In genomic region chr4:4492161-4492847, GRCh38 we compare ENCODE assay signal across 8 cellular contexts. TPM values are rescaled to one million over a fixed set of nuclear protein-coding genes. Genes with fewer than 3 reads are reported as not detected.
A peak's percentile ranks its signal among the peaks of the same experiment; 100 is the strongest.
DNase-seq lines count a peak whose midpoint lies in the region; ATAC-seq and TF ChIP-seq lines count a peak whose summit lies in the region.

No MANE protein-coding gene starts in this region.

- peaks cover 7 to 18% (median 15%) of the 10 kb centered on the region in 3 donors for H3K4me1 Mint-ChIP-seq in IgD-negative memory B cell

- H3K27ac Mint-ChIP-seq in IgD-negative memory B cell = peak overlapping the region; percentile 54 to 97 (median 89)

- TF ChIP-seq CTCF in fibroblast of villous mesenchyme (IDR thresholded peaks at IDR 0.05; ENCODE audit: insufficient read depth, low read depth, low read length) (no peak), left ventricle myocardium inferior (IDR thresholded peaks at IDR 0.05; ENCODE audit: borderline replicate concordance) (no peak)

- H3K36me3 Mint-ChIP-seq in IgD-negative memory B cell = no peaks in the 10 kb centered on the region

- H3K4me1 ChIP-seq in left ventricle myocardium inferior = peaks cover 4% of the 10 kb centered on the region

- H3K4me3 ChIP-seq in fibroblast of villous mesenchyme (ENCODE audit: low read depth, low read length) (peak overlapping the region; percentile 49), left ventricle myocardium inferior (no peak overlapping the region)

- H3K9me3 Mint-ChIP-seq in IgD-negative memory B cell = no peaks in the 10 kb centered on the region

- H3K27ac ChIP-seq in left ventricle myocardium inferior (replicated peaks) = no peak overlapping the region

- H3K4me3 Mint-ChIP-seq in IgD-negative memory B cell = peak overlapping the region; percentile 69 to 92 (median 88)

- H3K27me3 Mint-ChIP-seq in IgD-negative memory B cell = no peaks in the 10 kb centered on the region

- ATAC-seq in GM21515 (IDR thresholded peaks at IDR 0.05; ENCODE audit: unreplicated experiment) = peak; percentile 59

- H3K9me3 ChIP-seq in left ventricle myocardium inferior (replicated peaks) = no peaks in the 10 kb centered on the region

- DNase-seq in ELR (ENCODE audit: low read depth) = peak; percentile 75
- peak; percentile 83 for DNase-seq in fibroblast of villous mesenchyme (ENCODE audit: low read depth)
- DNase-seq in NCI-H128 (lab: John Stamatoyannopoulos, UW; ENCODE audit: unreplicated experiment) = no peak
- no peak for DNase-seq in left ventricle myocardium inferior
- DNase-seq in NCI-H2029 treated with DMSO at 0.1 percent for 48 hours (lab: John Stamatoyannopoulos, UW) = no peak
- DNase-seq in kidney tubule cell (ENCODE audit: low spot score) = no peak

- no peaks in the 10 kb centered on the region for H3K27me3 ChIP-seq in left ventricle myocardium inferior (ENCODE audit: low read depth)

- H3K36me3 ChIP-seq in left ventricle myocardium inferior = no peaks in the 10 kb centered on the region

- intact Hi-C loops in left ventricle myocardium inferior (cut with micrococcal nuclease) = no loop called here

RNA-seq across cellular contexts. Expression of gene STX18, which starts 49.5 kb away (rescaled TPM):
- 28.3 TPM for polyA plus RNA-seq in IgD-negative memory B cell
- 24.2 TPM in 2 replicates for total RNA-seq in fibroblast of villous mesenchyme
- total RNA-seq in left ventricle myocardium inferior = 17.3 TPM

Comparison
In these comparisons a context has a peak if more than half of its experiments do, and no peak if none do; other contexts are left out.
1. DNase-seq: peak in ELR (single experiment) and fibroblast of villous mesenchyme (single experiment); none in NCI-H128 (single experiment), left ventricle myocardium inferior (single experiment), NCI-H2029 treated with DMSO at 0.1 percent for 48 hours (single experiment) and kidney tubule cell (single experiment).